Comparison of ENCODE assay signal across 1 cellular context in genomic region chr5:177412603-177413233, GRCh38.
TF ChIP-seq lines count a peak whose summit lies in the region.

No MANE protein-coding gene starts in this region.

TF ChIP-seq in GM12878, 131 proteins besides CTCF, POLR2A, EP300 and RAD21 (continued from another document and continues in another):
- TF ChIP-seq ZBTB33 (IDR thresholded peaks at IDR 0.05) = no peak
- 0 out of 2 replicates have a peak, but pooled peaks have one; percentile 26 for TF ChIP-seq STAT1 (conservative IDR thresholded peaks at IDR 0.05)
- TF ChIP-seq BRCA1 (IDR thresholded peaks at IDR 0.05; ENCODE audit: low read depth, low read length) = no peak
- peak; percentile 55 for TF ChIP-seq RUNX3 (IDR thresholded peaks at IDR 0.05; ENCODE audit: low read length)
- no peak for TF ChIP-seq TBL1XR1 (IDR thresholded peaks at IDR 0.05; ENCODE audit: low read depth, low read length)
- no peak for TF ChIP-seq USF2 (IDR thresholded peaks at IDR 0.05; ENCODE audit: borderline replicate concordance, low read depth, low read length)
- TF ChIP-seq ZSCAN29 (IDR thresholded peaks at IDR 0.05) = no peak
- TF ChIP-seq MLLT1 (IDR thresholded peaks at IDR 0.05) = no peak; the same call in 1 of the 2 replicates
- no peak for TF ChIP-seq SREBF2 (IDR thresholded peaks at IDR 0.05; ENCODE audit: low read length)
- TF ChIP-seq EGR1 (IDR thresholded peaks at IDR 0.05; ENCODE audit: borderline replicate concordance in 1 of 2, low read depth in 2 of 2, low read length in 2 of 2) = no peak
- no peak for TF ChIP-seq JUND (IDR thresholded peaks at IDR 0.05; ENCODE audit: low read depth, low read length)
- no peak for TF ChIP-seq ATF3 (IDR thresholded peaks at IDR 0.05; ENCODE audit: borderline replicate concordance, extremely low read depth, low read depth, low read length)
- TF ChIP-seq ESRRA (IDR thresholded peaks at IDR 0.05; ENCODE audit: low read length) = no peak
- TF ChIP-seq RCOR1 (conservative IDR thresholded peaks at IDR 0.05; ENCODE audit: low read depth, low read length) = no peak
- 0 out of 2 replicates have a peak, but pooled peaks have one; percentile 19 for TF ChIP-seq NR2F1 (conservative IDR thresholded peaks at IDR 0.05)
- TF ChIP-seq HCFC1 (IDR thresholded peaks at IDR 0.05; ENCODE audit: low read length) = no peak
- TF ChIP-seq RAD51 (IDR thresholded peaks at IDR 0.05) = no peak
- peak; percentile 60 for TF ChIP-seq CREM (IDR thresholded peaks at IDR 0.05; ENCODE audit: low read depth)
- no peak for TF ChIP-seq SUPT20H (IDR thresholded peaks at IDR 0.05; ENCODE audit: borderline replicate concordance, control insufficient read depth, low read depth, low read length)
- no peak for TF ChIP-seq MEF2A (IDR thresholded peaks at IDR 0.05; ENCODE audit: insufficient read depth, low read depth, low read length)
- TF ChIP-seq NBN (IDR thresholded peaks at IDR 0.05) = peak; percentile 83; the same call in 1 of the 2 replicates
- TF ChIP-seq KAT2A (conservative IDR thresholded peaks at IDR 0.05; ENCODE audit: control insufficient read depth, low read depth, low read length) = no peak
- no peak for TF ChIP-seq NR2C1 (IDR thresholded peaks at IDR 0.05)
- TF ChIP-seq NRF1 (conservative IDR thresholded peaks at IDR 0.05; ENCODE audit: low read depth, low read length) = no peak
- TF ChIP-seq PAX8 (IDR thresholded peaks at IDR 0.05) = no peak
- no peak for TF ChIP-seq ZNF592 (IDR thresholded peaks at IDR 0.05)
- TF ChIP-seq SIX5 (IDR thresholded peaks at IDR 0.05; ENCODE audit: low read depth, low read length, severe bottlenecking) = no peak
- TF ChIP-seq FOXM1 (IDR thresholded peaks at IDR 0.05; ENCODE audit: low read depth, low read length) = 0 out of 2 replicates have a peak, but pooled peaks have one; percentile 33
- no peak for TF ChIP-seq ZNF384 (IDR thresholded peaks at IDR 0.05; ENCODE audit: borderline replicate concordance, low read depth, low read length)
- TF ChIP-seq MAX (IDR thresholded peaks at IDR 0.05; ENCODE audit: low read depth, low read length) = no peak
- no peak for TF ChIP-seq SMAD1 (IDR thresholded peaks at IDR 0.05; ENCODE audit: low read depth, partially characterized antibody)
- no peak for TF ChIP-seq TARDBP (IDR thresholded peaks at IDR 0.05; ENCODE audit: borderline replicate concordance)
- TF ChIP-seq FOXK2 (IDR thresholded peaks at IDR 0.05) = no peak
- peak; percentile 75 for TF ChIP-seq MTA2 (IDR thresholded peaks at IDR 0.05; ENCODE audit: low read depth)
- no peak for TF ChIP-seq E2F4 (IDR thresholded peaks at IDR 0.05; ENCODE audit: low read depth, low read length)
- no peak for TF ChIP-seq E2F8 (IDR thresholded peaks at IDR 0.05; ENCODE audit: low read depth, partially characterized antibody)
- 0 out of 2 replicates have a peak, but pooled peaks have one; percentile 31 for TF ChIP-seq MTA3 (IDR thresholded peaks at IDR 0.05; ENCODE audit: borderline replicate concordance, low read length)
- no peak for TF ChIP-seq CBX3 (IDR thresholded peaks at IDR 0.05; ENCODE audit: borderline replicate concordance, low read depth)
- 0 out of 2 replicates have a peak, but pooled peaks have one; percentile 52 for TF ChIP-seq BCL11A (IDR thresholded peaks at IDR 0.05; ENCODE audit: low read depth, low read length)
- no peak for TF ChIP-seq CHD2 (IDR thresholded peaks at IDR 0.05; ENCODE audit: borderline replicate concordance, low read depth, low read length)
- no peak for TF ChIP-seq FOS (IDR thresholded peaks at IDR 0.05; ENCODE audit: borderline replicate concordance, extremely low read depth, insufficient read length)
- TF ChIP-seq BCL3 (IDR thresholded peaks at IDR 0.05; ENCODE audit: borderline replicate concordance, insufficient read depth, low read depth, low read length, poor library complexity, severe bottlenecking) = no peak
- TF ChIP-seq SPI1 (IDR thresholded peaks at IDR 0.05; ENCODE audit: borderline replicate concordance, insufficient read depth, low read depth, low read length) = 0 out of 2 replicates have a peak, but pooled peaks have one; percentile 2
- peak; percentile 82 for TF ChIP-seq CREB1 (IDR thresholded peaks at IDR 0.05; ENCODE audit: low read depth)
- peak; percentile 19 for TF ChIP-seq SKIL (IDR thresholded peaks at IDR 0.05; ENCODE audit: low read depth, poor library complexity, severe bottlenecking)
